In genomic region chr19:40808021-40808325, GRCh38 we compare ENCODE assay signal across 1 cellular context.
TF ChIP-seq lines count a peak whose summit lies in the region.

No MANE protein-coding gene starts in this region.

TF ChIP-seq in K562, 482 proteins besides CTCF, POLR2A, EP300 and RAD21:
- no peak for TF ChIP-seq NRF1 (conservative IDR thresholded peaks at IDR 0.05 in 1 of 2, IDR thresholded peaks at IDR 0.05 in 1 of 2)
- TF ChIP-seq POLR2G (IDR thresholded peaks at IDR 0.05; ENCODE audit: low read depth, low read length) = peak; percentile 43; the same call in 1 of the 2 replicates
- no peak for TF ChIP-seq ZNF445 (CRISPR knock-in tag; IDR thresholded peaks at IDR 0.05; ENCODE audit: low read depth)
